In the genomic region with DNA sequence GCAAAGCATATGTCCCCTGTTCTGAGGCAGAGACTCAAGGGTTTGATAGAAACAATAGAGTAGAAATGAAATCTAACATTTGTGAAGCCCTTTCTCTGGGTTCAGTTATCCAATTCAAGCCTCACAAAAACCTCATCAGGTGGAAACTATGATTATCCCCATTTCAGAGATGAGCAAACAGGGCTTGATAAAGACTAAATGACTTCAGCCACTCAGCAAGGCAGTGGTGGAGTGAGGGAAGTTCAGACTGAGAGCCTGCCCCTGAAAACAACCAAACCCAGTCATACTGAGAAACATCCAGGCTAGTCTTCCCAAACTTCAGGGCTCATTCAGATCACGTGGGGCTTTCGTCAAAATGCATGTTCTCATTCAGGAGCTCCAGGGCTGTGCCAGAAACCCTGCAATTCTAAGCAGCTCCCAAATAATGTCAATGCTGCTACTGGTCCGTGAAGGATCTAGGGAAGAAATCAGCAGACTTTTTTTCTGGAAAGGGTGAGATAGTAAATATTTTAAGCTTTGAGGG, we compare ENCODE assay signal across 12 cellular contexts.
DNase-seq lines count a peak whose midpoint lies in the region; ATAC-seq lines count a peak whose summit lies in the region.
"Had no signal": no experiment of that assay in that cellular context is flagged by ENCODE, and none has a peak within 500 bp of the region (broad histone marks: within the 10 kb centered on the region; RNA-seq: fewer than 3 reads in every experiment).

No MANE protein-coding gene starts in this region.

- H3K4me1 ChIP-seq in iPS-20b (ENCODE audit: insufficient read depth, low read length) = peaks cover 14% of the 10 kb centered on the region
- H3K4me1 ChIP-seq in aorta (ENCODE audit: control insufficient read depth in 1 of 2, insufficient read depth in 2 of 2, low read length in 2 of 2) = no peaks in the 10 kb centered on the region
- H3K4me1 ChIP-seq: right atrium auricular region had no signal

- 69 to 70% methylated on average over 3 of the region's 3 CpGs for WGBS in aorta, 2 donors

- H3K9ac ChIP-seq in iPS-20b (ENCODE audit: low read depth, low read length) = 0 out of 2 replicates have a peak overlapping the region, but pooled peaks have one; percentile 25

- H3K36me3 ChIP-seq in iPS-20b (ENCODE audit: insufficient read depth, low read depth, low read length) = no peaks in the 10 kb centered on the region
- no peaks in the 10 kb centered on the region for H3K36me3 ChIP-seq in aorta (ENCODE audit: control insufficient read depth in 1 of 2, insufficient read depth in 2 of 2, low read length in 1 of 2)
- H3K36me3 ChIP-seq: right atrium auricular region had no signal

- intact Hi-C loops in aorta (cut with DNase I) = no loop called here

- ATAC-seq in GM19023 (IDR thresholded peaks at IDR 0.05; ENCODE audit: unreplicated experiment) (peak; percentile 43), GM21619 (IDR thresholded peaks at IDR 0.05; ENCODE audit: unreplicated experiment) (peak; percentile 41), HG03442 (IDR thresholded peaks at IDR 0.05; ENCODE audit: unreplicated experiment) (peak; percentile 45), aorta (ENCODE audit: low FRiP score) (no peak)

- H3K27me3 ChIP-seq in iPS-20b (ENCODE audit: insufficient read depth, low read length) (no peaks in the 10 kb centered on the region), aorta (ENCODE audit: control insufficient read depth in 1 of 2, insufficient read depth in 2 of 2, low read length in 1 of 2) (no peaks in the 10 kb centered on the region)
- H3K27me3 ChIP-seq: right atrium auricular region had no signal

- H3K9me3 ChIP-seq in iPS-20b (ENCODE audit: insufficient read depth, low read depth, low read length) (no peaks in the 10 kb centered on the region), aorta (ENCODE audit: control insufficient read depth, low read length) (no peaks in the 10 kb centered on the region)
- H3K9me3 ChIP-seq: right atrium auricular region had no signal

- H3K27ac ChIP-seq in iPS-20b (ENCODE audit: low read length) (no peak overlapping the region), aorta (ENCODE audit: low read depth in 1 of 2, low read length in 2 of 2) (no peak overlapping the region)
- H3K27ac ChIP-seq: right atrium auricular region had no signal

- DNase-seq in NCI-H2029 (lab: John Stamatoyannopoulos, UW) = no peak
- no peak for DNase-seq in LoVo (ENCODE audit: low spot score)
- DNase-seq in aorta = no peak
- DNase-seq: activated CD4-positive, CD25-positive, alpha-beta regulatory T cell; effector CD8-positive, alpha-beta T cell; midbrain; NCI-H1694 treated with DMSO at 0.1 percent for 48 hours had no signal

- H3K4me3 ChIP-seq in iPS-20b (ENCODE audit: low read length) = no peak overlapping the region
- no peak overlapping the region for H3K4me3 ChIP-seq in aorta (ENCODE audit: low read length in 2 of 2)
- H3K4me3 ChIP-seq: right atrium auricular region had no signal
